Comparison of ENCODE assay signal across 7 cellular contexts in genomic region chr5:151081426-151082273, GRCh38. TPM values are rescaled to one million over a fixed set of nuclear protein-coding genes. Genes with fewer than 3 reads are reported as not detected.
DNase-seq lines count a peak whose midpoint lies in the region; ATAC-seq and TF ChIP-seq lines count a peak whose summit lies in the region.

No MANE protein-coding gene starts in this region.

- peak overlapping the region; percentile 66 for H2AFZ ChIP-seq in PC-3 (ENCODE audit: low read length)

- peaks cover 66 to 71% of the 10 kb centered on the region in 2 donors for H3K4me1 Mint-ChIP-seq in natural killer cell treated with Interleukin-12 subunit alpha and Interleukin-12 subunit beta and Interleukin-15 and Interleukin-18, amount 100 ng/mL, for 72 hours (ENCODE audit: low read depth in 2 of 2)

- POLR2A ChIA-PET in PC-3 (lab: Charles Lee; ENCODE audit: unreplicated experiment) = no interaction called here

- peaks cover under 1% of the 10 kb centered on the region for H3F3A ChIP-seq in PC-3 (ENCODE audit: low read length, unreplicated experiment)

- BruUV-seq in PC-3 (replicated peaks; lab: Mats Ljungman, UMichigan) = TSS peak; percentile 88

- intact Hi-C loops in PC-3 (cut with micrococcal nuclease) = loop anchor here (2.0 kb wide), 2 partner anchors 27 to 59 kb away; no protein-coding TSS in a partner anchor
- intact Hi-C loops in left colon (cut with DNase I, micrococcal nuclease) = no loop called here

- H3K4me3 Mint-ChIP-seq in natural killer cell treated with Interleukin-12 subunit alpha and Interleukin-12 subunit beta and Interleukin-15 and Interleukin-18, amount 100 ng/mL, for 72 hours = peak overlapping the region; percentile 86

- peak; percentile 27 for DNase-seq in HCEC 1CT
- peak; percentile 64 for DNase-seq in PC-3
- DNase-seq in natural killer cell treated with Interleukin-12 subunit alpha and Interleukin-12 subunit beta and Interleukin-15 and Interleukin-18, amount 100 ng/mL, for 72 hours (ENCODE audit: low spot score) = no peak
- no peak for DNase-seq in left colon

- peak overlapping the region; percentile 78 to 86 for H3K27ac Mint-ChIP-seq in natural killer cell treated with Interleukin-12 subunit alpha and Interleukin-12 subunit beta and Interleukin-15 and Interleukin-18, amount 100 ng/mL, for 72 hours

- ATAC-seq in PC-3 (no peak), HG03045 (IDR thresholded peaks at IDR 0.05; ENCODE audit: unreplicated experiment) (no peak), GM19455 (IDR thresholded peaks at IDR 0.05; ENCODE audit: unreplicated experiment) (no peak), left colon (no peak)
- ATAC-seq in natural killer cell treated with Interleukin-12 subunit alpha and Interleukin-12 subunit beta and Interleukin-15 and Interleukin-18, amount 100 ng/mL, for 72 hours = no peak

- H3K4me3 ChIP-seq in PC-3 (ENCODE audit: low read length) (peak overlapping the region; percentile 94), duodenal mucosa (ENCODE audit: low read depth in 1 of 2, low read length in 2 of 2) (peak overlapping the region; percentile 89 to 96)

- peak overlapping the region; percentile 95 for H3K4me2 ChIP-seq in PC-3 (ENCODE audit: low read length)

- no peaks in the 10 kb centered on the region for H3K9me2 ChIP-seq in PC-3 (replicated peaks; ENCODE audit: low read length)

- H4K20me1 ChIP-seq in PC-3 (ENCODE audit: low read length) = peaks cover 3% of the 10 kb centered on the region; the same call in 1 of the 2 replicates

- H3K4me1 ChIP-seq in PC-3 (ENCODE audit: insufficient read depth, low read length) = peaks cover 77% of the 10 kb centered on the region
- H3K4me1 ChIP-seq in duodenal mucosa (ENCODE audit: control insufficient read depth in 1 of 2, insufficient read depth in 2 of 2, low read length in 2 of 2) = peaks cover 68 to 80% of the 10 kb centered on the region in 2 donors

- no peaks in the 10 kb centered on the region for H3K27me3 Mint-ChIP-seq in natural killer cell treated with Interleukin-12 subunit alpha and Interleukin-12 subunit beta and Interleukin-15 and Interleukin-18, amount 100 ng/mL, for 72 hours

- peaks cover 12% of the 10 kb centered on the region for H3K36me3 Mint-ChIP-seq in natural killer cell treated with Interleukin-12 subunit alpha and Interleukin-12 subunit beta and Interleukin-15 and Interleukin-18, amount 100 ng/mL, for 72 hours

- CTCF ChIA-PET in PC-3 (lab: Charles Lee) = interaction anchor here (0.7 to 1.5 kb wide), 3 partner anchors 30 to 391 kb away, joined by 4 to 6 read pairs (median 4); no protein-coding TSS in a partner anchor

- peaks cover 55% of the 10 kb centered on the region for H3K79me2 ChIP-seq in PC-3 (ENCODE audit: low read length)

- H3K9ac ChIP-seq in PC-3 (ENCODE audit: low read length) = peak overlapping the region; percentile 98
- H3K9ac ChIP-seq in duodenal mucosa (ENCODE audit: low read depth in 1 of 2, low read length in 2 of 2) = peak overlapping the region; percentile 99 to 100

- peaks cover 14% of the 10 kb centered on the region; the same call in 1 of the 2 replicates for H3K36me3 ChIP-seq in PC-3 (ENCODE audit: low read depth, low read length)
- H3K36me3 ChIP-seq in duodenal mucosa (ENCODE audit: control insufficient read depth in 1 of 2, insufficient read depth in 2 of 2, low read length in 2 of 2) = peaks cover 10 to 16% of the 10 kb centered on the region in 2 donors

- no peak for TF ChIP-seq CTCF in PC-3 (conservative IDR thresholded peaks at IDR 0.05; ENCODE audit: low read depth, low read length)

- no peaks in the 10 kb centered on the region for H3K27me3 ChIP-seq in PC-3 (ENCODE audit: low read length)
- H3K27me3 ChIP-seq in duodenal mucosa (ENCODE audit: control insufficient read depth in 1 of 2, insufficient read depth in 2 of 2, low read length in 2 of 2) = no peaks in the 10 kb centered on the region

- H3K9me3 ChIP-seq in PC-3 (ENCODE audit: low read length) (no peaks in the 10 kb centered on the region), duodenal mucosa (ENCODE audit: control insufficient read depth in 1 of 2, low read length in 2 of 2) (no peaks in the 10 kb centered on the region)

- H3K27ac ChIP-seq in PC-3 (ENCODE audit: low read length) (peak overlapping the region; percentile 92), duodenal mucosa (ENCODE audit: low read depth, low read length) (peak overlapping the region; percentile 98)

- no peaks in the 10 kb centered on the region for H3K9me3 Mint-ChIP-seq in natural killer cell treated with Interleukin-12 subunit alpha and Interleukin-12 subunit beta and Interleukin-15 and Interleukin-18, amount 100 ng/mL, for 72 hours

RNA-seq across cellular contexts. Expression of gene TNIP1, which starts 0.8 kb away (rescaled TPM):
- total RNA-seq in PC-3 (2014; rRNA removed) (90.0 and 139 TPM in 2 replicates), left colon (100 to 1,000 TPM; 200 to 215 TPM)
- total RNA-seq in natural killer cell treated with Interleukin-12 subunit alpha and Interleukin-12 subunit beta and Interleukin-15 and Interleukin-18, amount 100 ng/mL, for 72 hours = 100 to 1,000 TPM; 154 to 260 TPM

Comparison
In these comparisons a context has a peak if more than half of its experiments do, and no peak if none do; other contexts are left out.
1. DNase-seq: peak in HCEC 1CT (single experiment) and PC-3 (single experiment); none in natural killer cell treated with Interleukin-12 subunit alpha and Interleukin-12 subunit beta and Interleukin-15 and Interleukin-18, amount 100 ng/mL, for 72 hours (single experiment) and left colon (0 of 2).